In genomic region chr1:8684590-8684989, GRCh38 we compare ENCODE assay signal across 2 cellular contexts.
A peak's percentile ranks its signal among the peaks of the same experiment; 100 is the strongest.
TF ChIP-seq lines count a peak whose summit lies in the region.

No MANE protein-coding gene starts in this region.

TF ChIP-seq in GM23338, 12 proteins besides CTCF, POLR2A, EP300 and RAD21:
- TF ChIP-seq CREB1 (CRISPR knock-in tag; IDR thresholded peaks at IDR 0.05; ENCODE audit: low read depth) = no peak
- TF ChIP-seq ETS1 (IDR thresholded peaks at IDR 0.05) = no peak
- TF ChIP-seq ZNF331 (CRISPR knock-in tag; IDR thresholded peaks at IDR 0.05; ENCODE audit: low read depth) = no peak
- no peak for TF ChIP-seq NANOG (IDR thresholded peaks at IDR 0.05; ENCODE audit: borderline replicate concordance)
- TF ChIP-seq POLR2AphosphoS5 (IDR thresholded peaks at IDR 0.05; ENCODE audit: low read depth) = no peak

TF ChIP-seq in GM12878, 131 proteins besides CTCF, POLR2A, EP300 and RAD21:
- TF ChIP-seq ZNF24 (IDR thresholded peaks at IDR 0.05) (peak; percentile 96), RB1 (IDR thresholded peaks at IDR 0.05; ENCODE audit: borderline replicate concordance) (no peak), MEF2B (IDR thresholded peaks at IDR 0.05; ENCODE audit: partially characterized antibody, poor library complexity, severe bottlenecking) (no peak), ZBTB33 (IDR thresholded peaks at IDR 0.05) (no peak), EED (IDR thresholded peaks at IDR 0.05; ENCODE audit: low read depth) (no peak)
TF ChIP-seq in GM12878: peak in this region for 1.
